In the genomic region with DNA sequence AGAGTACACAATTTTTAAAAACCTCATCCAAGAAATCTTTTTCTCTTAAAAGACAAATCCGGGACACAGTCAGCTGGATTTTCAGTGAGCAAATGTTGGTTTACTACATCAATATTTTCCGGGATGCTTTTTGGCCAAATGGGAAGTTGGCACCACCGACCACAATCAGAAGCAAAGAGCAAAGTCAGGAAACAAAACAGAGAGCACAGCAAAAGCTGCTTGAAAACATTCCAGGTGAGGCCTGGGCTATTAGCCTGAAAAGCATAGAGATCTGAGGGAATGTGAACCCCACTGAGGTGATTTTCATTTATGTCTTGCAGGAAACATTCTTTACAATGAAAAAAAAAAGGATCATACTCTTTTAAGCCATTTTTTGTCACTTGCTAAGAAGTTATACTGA, we compare ENCODE assay signal across 22 cellular contexts.
"Had no signal": no experiment of that assay in that cellular context is flagged by ENCODE, and none has a peak within 500 bp of the region (broad histone marks: within the 10 kb centered on the region; RNA-seq: fewer than 3 reads in every experiment).

No MANE protein-coding gene starts in this region.

- FAIRE-seq: pancreas had no signal

- H3K9me3 Mint-ChIP-seq: memory B cell; mesothelial cell of epicardium; natural killer cell treated with Interleukin-12 subunit alpha and Interleukin-12 subunit beta and Interleukin-15 and Interleukin-18, amount 100 ng/mL, for 72 hours; neural progenitor cell had no signal

- H3K4me3 ChIP-seq: dorsolateral prefrontal cortex, heart left ventricle, left lung, lower lobe of right lung, neural progenitor cell, pancreas, smooth muscle cell, suprapubic skin, tibial nerve, upper lobe of right lung, vagina had no signal

- DNase-seq: cortex of kidney; dorsolateral prefrontal cortex; effector CD8-positive, alpha-beta T cell; heart left ventricle; hippocampal formation; left lung; lower lobe of right lung; nucleus accumbens; pancreas; right cardiac atrium; stimulated activated CD4-positive, alpha-beta T cell treated with anti-CD3 and anti-CD28 coated beads, Interleukin-2, amount 100 ng/mL, for 48 hours; stimulated activated naive CD8-positive, alpha-beta T cell treated with anti-CD3 and anti-CD28 coated beads, Interleukin-15, Interleukin-2, amounts not matched to agents 100 U/mL and 50 U/mL, for 24 hours; upper lobe of right lung had no signal

- H3K36me3 Mint-ChIP-seq: natural killer cell treated with Interleukin-12 subunit alpha and Interleukin-12 subunit beta and Interleukin-15 and Interleukin-18, amount 100 ng/mL, for 72 hours had no signal

- H3K27me3 ChIP-seq: dorsolateral prefrontal cortex, heart left ventricle, left lung, neural progenitor cell, pancreas, suprapubic skin, tibial nerve, upper lobe of right lung, vagina had no signal

- H3K9ac ChIP-seq: neural progenitor cell had no signal

- ATAC-seq: heart left ventricle; left lung; lower lobe of right lung; natural killer cell treated with Interleukin-12 subunit alpha and Interleukin-12 subunit beta and Interleukin-15 and Interleukin-18, amount 100 ng/mL, for 72 hours; pancreas; right cardiac atrium; stimulated activated naive CD8-positive, alpha-beta T cell treated with anti-CD3 and anti-CD28 coated beads, Interleukin-15, Interleukin-2, amounts not matched to agents 100 U/mL and 50 U/mL, for 24 hours; upper lobe of right lung had no signal

- H3K4me1 ChIP-seq: heart left ventricle, left lung, lower lobe of right lung, neural progenitor cell, suprapubic skin, tibial nerve, upper lobe of right lung, vagina had no signal

- H3K4me2 ChIP-seq: neural progenitor cell, smooth muscle cell had no signal

- H3K4me1 Mint-ChIP-seq: memory B cell had no signal

- H3K27me3 Mint-ChIP-seq: memory B cell; natural killer cell treated with Interleukin-12 subunit alpha and Interleukin-12 subunit beta and Interleukin-15 and Interleukin-18, amount 100 ng/mL, for 72 hours; progenitor cell of endocrine pancreas had no signal

- H3K27ac ChIP-seq: dorsolateral prefrontal cortex, heart left ventricle, left lung, lower lobe of right lung, neural progenitor cell, pancreas, suprapubic skin, tibial nerve, upper lobe of right lung, vagina had no signal

- H3K4me3 Mint-ChIP-seq: memory B cell; mesothelial cell of epicardium; natural killer cell treated with Interleukin-12 subunit alpha and Interleukin-12 subunit beta and Interleukin-15 and Interleukin-18, amount 100 ng/mL, for 72 hours; neural progenitor cell had no signal

- H3K9me3 ChIP-seq: heart left ventricle, left lung, lower lobe of right lung, pancreas, suprapubic skin, tibial nerve, upper lobe of right lung, vagina had no signal

- H2AFZ ChIP-seq: neural progenitor cell had no signal

- H3K36me3 ChIP-seq: neural progenitor cell, pancreas, suprapubic skin had no signal

- H3K27ac Mint-ChIP-seq: memory B cell; mesothelial cell of epicardium; natural killer cell treated with Interleukin-12 subunit alpha and Interleukin-12 subunit beta and Interleukin-15 and Interleukin-18, amount 100 ng/mL, for 72 hours; neural progenitor cell; progenitor cell of endocrine pancreas had no signal
